13 cellular contexts compared by ENCODE assay signal in the genomic region with DNA sequence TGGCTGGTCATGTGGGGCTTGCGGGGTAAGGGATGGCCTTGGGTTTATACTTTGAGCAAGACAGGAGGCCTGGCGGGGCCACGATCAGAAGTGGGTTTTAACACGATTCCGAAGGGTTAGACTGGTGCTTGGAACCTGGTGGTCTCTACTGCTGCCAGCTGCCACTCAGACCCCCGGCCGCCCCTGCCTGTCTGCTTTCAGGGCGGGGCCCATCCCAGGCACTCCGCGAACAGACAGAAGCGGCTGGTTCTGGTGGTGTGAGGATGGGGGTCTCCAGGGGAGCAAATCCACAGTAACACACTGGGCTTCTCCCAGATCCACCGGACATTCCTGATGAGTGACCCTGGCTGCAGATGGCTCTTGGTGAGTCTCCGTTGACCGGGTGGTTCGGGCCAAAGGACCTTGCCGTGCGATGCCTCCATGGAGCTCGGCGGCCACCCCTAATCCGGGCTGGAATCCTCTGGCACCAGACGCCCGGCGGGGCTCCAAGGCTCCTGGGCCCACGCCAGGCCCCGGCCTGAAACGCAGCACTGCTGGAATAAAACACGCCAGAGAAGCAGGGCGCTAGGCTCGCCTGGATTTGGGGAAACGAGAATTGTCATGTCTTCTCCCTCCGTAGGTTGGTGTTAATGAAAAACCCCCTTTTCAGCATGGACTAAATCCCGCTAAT. TPM values are rescaled to one million over a fixed set of nuclear protein-coding genes. Genes with fewer than 3 reads are reported as not detected.
A peak's percentile ranks its signal among the peaks of the same experiment; 100 is the strongest.
DNase-seq lines count a peak whose midpoint lies in the region; ATAC-seq and TF ChIP-seq lines count a peak whose summit lies in the region.
"Had no signal": no experiment of that assay in that cellular context is flagged by ENCODE, and none has a peak within 500 bp of the region (broad histone marks: within the 10 kb centered on the region; RNA-seq: fewer than 3 reads in every experiment).

No MANE protein-coding gene starts in this region.

- no peak overlapping the region for H3K4me3 ChIP-seq in endodermal cell (ENCODE audit: low read length)
- no peak overlapping the region for H3K4me3 ChIP-seq in trophoblast cell (ENCODE audit: low read depth, low read length)
- H3K4me3 ChIP-seq: gastroesophageal sphincter had no signal

- H3K4me1 ChIP-seq in endodermal cell (ENCODE audit: control insufficient read depth, insufficient read depth, low read length): peaks cover 3% of the 10 kb centered on the region
- peaks cover 13 to 16% of the 10 kb centered on the region in 2 experiments for H3K4me1 ChIP-seq in trophoblast cell (ENCODE audit: control insufficient read depth in 1 of 2, insufficient read depth in 2 of 2, low read length in 2 of 2)

- H3K27ac Mint-ChIP-seq in endodermal cell: no peak overlapping the region
- H3K27ac Mint-ChIP-seq: CD4-positive, alpha-beta memory T cell had no signal

- H3K27me3 Mint-ChIP-seq in endodermal cell (ENCODE audit: insufficient read depth): no peaks in the 10 kb centered on the region
- H3K27me3 Mint-ChIP-seq: CD4-positive, alpha-beta memory T cell had no signal

- no peak overlapping the region for H3K18ac ChIP-seq in trophoblast cell (ENCODE audit: low read length)

- 95 to 97% methylated on average over 25 to 32 of the region's 32 CpGs for WGBS in endodermal cell (ENCODE audit: insufficient coverage in 1 of 2, insufficient read length in 1 of 2), 2 experiments
- WGBS in trophoblast cell (ENCODE audit: extremely low coverage, insufficient coverage, insufficient read length): no CpG with 5 or more reads among the region's 32 CpGs

- H4K12ac ChIP-seq in trophoblast cell (ENCODE audit: low read depth, low read length): no peak overlapping the region

- no peak for TF ChIP-seq CTCF in endodermal cell (conservative IDR thresholded peaks at IDR 0.05)

- H3K9me3 ChIP-seq in endodermal cell (ENCODE audit: control insufficient read depth, low read length) (no peaks in the 10 kb centered on the region), trophoblast cell (ENCODE audit: insufficient read depth, low read depth, low read length) (no peaks in the 10 kb centered on the region)
- H3K9me3 ChIP-seq: gastroesophageal sphincter, left lung had no signal

- H3K79me1 ChIP-seq in trophoblast cell (ENCODE audit: low read length): peaks cover 28% of the 10 kb centered on the region

- H3K27ac ChIP-seq in endodermal cell (ENCODE audit: low read depth, low read length) (no peak overlapping the region), trophoblast cell (ENCODE audit: low read depth, low read length) (no peak overlapping the region)

- H3K9ac ChIP-seq in endodermal cell (ENCODE audit: extremely low read depth, low read length, poor library complexity, severe bottlenecking): no peak overlapping the region
- no peak overlapping the region for H3K9ac ChIP-seq in trophoblast cell (ENCODE audit: low read length)

- no peak overlapping the region for H3K4ac ChIP-seq in trophoblast cell (ENCODE audit: low read depth, low read length)

- peak overlapping the region; percentile 42 for H2BK12ac ChIP-seq in trophoblast cell (ENCODE audit: low read length)

- no peak for ATAC-seq in esophagus mucosa
- ATAC-seq in HG03457 (IDR thresholded peaks at IDR 0.05; ENCODE audit: unreplicated experiment): no peak
- ATAC-seq: gastroesophageal sphincter, left lung had no signal

- peaks cover 23% of the 10 kb centered on the region for H3K79me2 ChIP-seq in trophoblast cell (ENCODE audit: control insufficient read depth, insufficient read depth, low read length, poor library complexity)

- DNase-seq in NCI-H226: peak; percentile 0
- DNase-seq in endodermal cell: peak; percentile 56
- no peak for DNase-seq in trophoblast cell
- DNase-seq in Ammon's horn (ENCODE audit: low spot score): no peak
- DNase-seq: CD4-positive, alpha-beta memory T cell; NCI-H2171 had no signal

- no peaks in the 10 kb centered on the region for H3K27me3 ChIP-seq in endodermal cell (ENCODE audit: control insufficient read depth, insufficient read depth, low read length, poor library complexity, severe bottlenecking)
- no peaks in the 10 kb centered on the region for H3K27me3 ChIP-seq in trophoblast cell (ENCODE audit: insufficient read depth, low read length)
- H3K27me3 ChIP-seq: gastroesophageal sphincter, left lung had no signal

- H2BK120ac ChIP-seq in trophoblast cell (ENCODE audit: insufficient read depth, low read length, poor library complexity): no peak overlapping the region

- peak overlapping the region; percentile 35 for H2AK5ac ChIP-seq in trophoblast cell (ENCODE audit: low read length)

- H3K4me2 ChIP-seq in trophoblast cell (ENCODE audit: low read length): no peak overlapping the region

- H2AFZ ChIP-seq in trophoblast cell (ENCODE audit: insufficient read depth, low read length, poor library complexity): no peak overlapping the region

- peaks cover 15% of the 10 kb centered on the region for H3K4me1 Mint-ChIP-seq in endodermal cell

- H3K4me3 Mint-ChIP-seq in endodermal cell: no peak overlapping the region

- H3K23ac ChIP-seq in trophoblast cell (ENCODE audit: low read length): no peak overlapping the region

- no peak overlapping the region for H4K91ac ChIP-seq in trophoblast cell (ENCODE audit: low read depth, low read length)

- H3K36me3 ChIP-seq in endodermal cell (ENCODE audit: control insufficient read depth, insufficient read depth, low read length) (peaks cover 12% of the 10 kb centered on the region), trophoblast cell (ENCODE audit: control insufficient read depth in 1 of 2, insufficient read depth in 2 of 2, low read length in 2 of 2) (peaks cover 14 to 16% of the 10 kb centered on the region in 2 experiments)

- peaks cover 16% of the 10 kb centered on the region for H3K36me3 Mint-ChIP-seq in endodermal cell (ENCODE audit: low read depth)

- H2BK5ac ChIP-seq in trophoblast cell (ENCODE audit: low read depth, low read length, poor library complexity): no peak overlapping the region

- H3K14ac ChIP-seq in trophoblast cell (ENCODE audit: low read length): no peak overlapping the region

- no peak overlapping the region for H4K8ac ChIP-seq in trophoblast cell (ENCODE audit: low read depth, low read length)

- no peaks in the 10 kb centered on the region for H3K9me3 Mint-ChIP-seq in endodermal cell
- H3K9me3 Mint-ChIP-seq: CD4-positive, alpha-beta memory T cell had no signal

RNA-seq across cellular contexts. Expression of a gene that starts 2.1 kb away (rescaled TPM):
- total RNA-seq in endodermal cell (100 to 1,000 TPM; 647 to 694 TPM), esophagus mucosa (279 TPM)
- 360 TPM for polyA plus RNA-seq in endodermal cell (2013, experiment 1 of 2)
- 328 TPM for polyA plus RNA-seq in endodermal cell (2013, experiment 2 of 2)
- polyA plus RNA-seq in trophoblast cell (2013): 654 and 679 TPM in 2 replicates

RNA-seq across cellular contexts. Expression of a gene that starts 26.6 kb away (rescaled TPM):
- total RNA-seq in endodermal cell: 100 to 1,000 TPM; 110 to 111 TPM
- 157 TPM for polyA plus RNA-seq in endodermal cell (2013, experiment 1 of 2)
- polyA plus RNA-seq in endodermal cell (2013, experiment 2 of 2): 150 TPM
- 21.2 and 21.4 TPM in 2 replicates for polyA plus RNA-seq in trophoblast cell (2013)
- not detected for total RNA-seq in esophagus mucosa
- total RNA-seq: CD4-positive, alpha-beta memory T cell; gastroesophageal sphincter; LHCN-M2 had no signal
- polyA plus RNA-seq: CD4-positive, alpha-beta memory T cell had no signal

RNA-seq across cellular contexts. Expression of a gene that starts 32.5 kb away (rescaled TPM):
- 1 to 10 TPM; 2.5 to 3.7 TPM for total RNA-seq in endodermal cell
- polyA plus RNA-seq in endodermal cell (2013, experiment 1 of 2): 1.2 TPM
- polyA plus RNA-seq in endodermal cell (2013, experiment 2 of 2): 1.2 TPM
- 0.38 and 0.39 TPM in 2 replicates for polyA plus RNA-seq in trophoblast cell (2013)
- not detected for total RNA-seq in esophagus mucosa
- total RNA-seq: CD4-positive, alpha-beta memory T cell; H4; LHCN-M2; renal cortical epithelial cell had no signal
- polyA plus RNA-seq: CD4-positive, alpha-beta memory T cell had no signal

RNA-seq across cellular contexts. Expression of a gene that starts 44.2 kb away (rescaled TPM):
- total RNA-seq in endodermal cell: under 1 TPM in 1 of 2 donors, not detected in 1; 0.11 TPM
- 0.18 TPM for polyA plus RNA-seq in endodermal cell (2013, experiment 1 of 2)
- polyA plus RNA-seq in endodermal cell (2013, experiment 2 of 2): 0.21 TPM
- polyA plus RNA-seq in trophoblast cell (2013): 0.15 and 0.19 TPM in 2 replicates
- total RNA-seq in esophagus mucosa: 0.40 TPM
- total RNA-seq: CD4-positive, alpha-beta memory T cell; H4 had no signal
- polyA plus RNA-seq: CD4-positive, alpha-beta memory T cell had no signal

RNA-seq across cellular contexts. Expression of a gene that starts 45.7 kb away (rescaled TPM):
- total RNA-seq in endodermal cell: not detected
- 0.61 TPM for polyA plus RNA-seq in endodermal cell (2013, experiment 1 of 2)
- 0.29 TPM for polyA plus RNA-seq in endodermal cell (2013, experiment 2 of 2)
- polyA plus RNA-seq in trophoblast cell (2013): not detected in 2 replicates
- total RNA-seq in esophagus mucosa: not detected
- total RNA-seq: CD4-positive, alpha-beta memory T cell; gastroesophageal sphincter; LHCN-M2; renal cortical epithelial cell had no signal
- polyA plus RNA-seq: CD4-positive, alpha-beta memory T cell had no signal

Comparison
In these comparisons a context has a peak if more than half of its experiments do, and no peak if none do; other contexts are left out.
1. DNase-seq: peak in NCI-H226 (single experiment) and endodermal cell (single experiment); none in trophoblast cell (0 of 2) and Ammon's horn (single experiment).
2. RNA of a gene that starts 26.6 kb away (total RNA-seq): 110 to 111 TPM in endodermal cell; not detected in esophagus mucosa (single experiment); every median in the first group is over 100 times any median in the second.